Comparison of ENCODE assay signal across 7 cellular contexts in genomic region chr11:69297225-69297925, GRCh38. TPM values are rescaled to one million over a fixed set of nuclear protein-coding genes. Genes with fewer than 3 reads are reported as not detected.
DNase-seq lines count a peak whose midpoint lies in the region; ATAC-seq, FAIRE-seq and TF ChIP-seq lines count a peak whose summit lies in the region.

No MANE protein-coding gene starts in this region.

- TF ChIP-seq CTCF in endothelial cell of umbilical vein (IDR thresholded peaks at IDR 0.05; ENCODE audit: extremely low read depth in 1 of 2, insufficient read depth in 1 of 2, low read depth in 1 of 2, low read length in 2 of 2): no peak

- no peak overlapping the region for H2AFZ ChIP-seq in endothelial cell of umbilical vein (ENCODE audit: low read depth, low read length)

- BruUV-seq in endothelial cell of umbilical vein (replicated peaks; lab: Mats Ljungman, UMichigan): no TSS peak

- H3K9me1 ChIP-seq in endothelial cell of umbilical vein (replicated peaks; ENCODE audit: control insufficient read depth, extremely low read depth, insufficient read depth, low read length): no peaks in the 10 kb centered on the region

- H3K9me3 ChIP-seq in endothelial cell of umbilical vein (replicated peaks; ENCODE audit: control insufficient read depth, insufficient read depth, low read length): no peaks in the 10 kb centered on the region

- H3K27ac ChIP-seq in endothelial cell of umbilical vein (ENCODE audit: insufficient read depth, low read depth, low read length): peak overlapping the region; percentile 98

- peak; percentile 98 for FAIRE-seq in endothelial cell of umbilical vein (lab: Jason Lieb, UNC)

- no peaks in the 10 kb centered on the region for H3K36me3 ChIP-seq in endothelial cell of umbilical vein (ENCODE audit: control insufficient read depth in 2 of 2, extremely low read depth in 1 of 2, insufficient read depth in 2 of 2, low read length in 2 of 2)

- H3K79me2 ChIP-seq in endothelial cell of umbilical vein (ENCODE audit: control insufficient read depth, insufficient read depth, low read length): peaks cover 39% of the 10 kb centered on the region

- dilution Hi-C loops in endothelial cell of umbilical vein (cut with MboI; ENCODE audit: extremely low pct_ligation_motif_present, low sequenced_read_pairs): no loop called here

- CTCF ChIA-PET in endothelial cell of umbilical vein (lab: Charles Lee): interaction anchor here (1.0 to 4.7 kb wide), 9 partner anchors 15 to 346 kb away, joined by 3 to 25 read pairs (median 8); no protein-coding TSS in a partner anchor

- no peak for TF ChIP-seq POLR2A in endothelial cell of umbilical vein (IDR thresholded peaks at IDR 0.05; ENCODE audit: low read depth, low read length)

- peak; percentile 87 for DNase-seq in NK-92 treated with Interleukin-12 subunit alpha and Interleukin-12 subunit beta, amount 100 ng/mL, for 24 hours (lab: John Stamatoyannopoulos, UW)
- peak; percentile 58 to 62 for DNase-seq in activated CD8-positive, alpha-beta memory T cell treated with anti-CD3 and anti-CD28 coated beads for 4 hours (ENCODE audit: low read depth in 2 of 2)
- DNase-seq in endothelial cell of umbilical vein (ENCODE audit: low read depth, low spot score): peak; percentile 98
- DNase-seq in myocyte (ENCODE audit: low read depth): peak; percentile 99
- peak; percentile 55 to 64 for DNase-seq in stimulated activated CD8-positive, alpha-beta memory T cell treated with anti-CD3 and anti-CD28 coated beads, Interleukin-7, amount 100 ng/mL, for 1 hour (ENCODE audit: low read depth in 2 of 2)

- POLR2A ChIA-PET in endothelial cell of umbilical vein (lab: Charles Lee): interaction anchor here (1.7 to 1.8 kb wide), 2 partner anchors 14 to 24 kb away, joined by 6 read pairs; no protein-coding TSS in a partner anchor

- H3K4me2 ChIP-seq in endothelial cell of umbilical vein (ENCODE audit: insufficient read depth, low read length): peak overlapping the region; percentile 46

- H4K20me1 ChIP-seq in endothelial cell of umbilical vein (replicated peaks; ENCODE audit: control insufficient read depth, extremely low read depth, insufficient read depth, low read length): no peaks in the 10 kb centered on the region

- H3K9ac ChIP-seq in endothelial cell of umbilical vein (replicated peaks; ENCODE audit: extremely low read depth, insufficient read depth, low read length): peak overlapping the region; percentile 81

- H3K4me3 ChIP-seq in endothelial cell of umbilical vein (replicated peaks in 1 of 3; ENCODE audit: insufficient read depth in 1 of 3, low read depth in 1 of 3, low read length in 3 of 3): peak overlapping the region in 1 of 3 experiments; percentile 29

- ATAC-seq in GM18861 (IDR thresholded peaks at IDR 0.05; ENCODE audit: unreplicated experiment): peak; percentile 47
- peak; percentile 41 for ATAC-seq in HG03025 (IDR thresholded peaks at IDR 0.05; ENCODE audit: low FRiP score, unreplicated experiment)

- no peaks in the 10 kb centered on the region for H3K27me3 ChIP-seq in endothelial cell of umbilical vein (ENCODE audit: control insufficient read depth in 2 of 2, insufficient read depth in 2 of 2, low read length in 2 of 2)

- intact Hi-C loops in endothelial cell of umbilical vein (cut with micrococcal nuclease): loop anchor here (1.0 to 10.0 kb wide), 8 partner anchors 15 to 344 kb away; partner anchors contain the start of gene CCND1

- H3K4me1 ChIP-seq in endothelial cell of umbilical vein (ENCODE audit: control insufficient read depth, extremely low read depth, insufficient read depth, low read length): peaks cover 65% of the 10 kb centered on the region

TF ChIP-seq in endothelial cell of umbilical vein, 7 proteins besides CTCF, POLR2A, EP300 and RAD21:
- TF ChIP-seq, protein P1, sequence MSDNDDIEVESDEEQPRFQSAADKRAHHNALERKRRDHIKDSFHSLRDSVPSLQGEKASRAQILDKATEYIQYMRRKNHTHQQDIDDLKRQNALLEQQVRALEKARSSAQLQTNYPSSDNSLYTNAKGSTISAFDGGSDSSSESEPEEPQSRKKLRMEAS (IDR thresholded peaks at IDR 0.05; ENCODE audit: insufficient read depth, insufficient read length): no peak
- TF ChIP-seq EZH2 (IDR thresholded peaks at IDR 0.05; ENCODE audit: borderline replicate concordance, low read depth, low read length, severe bottlenecking) (no peak), POLR2AphosphoS5 (IDR thresholded peaks at IDR 0.05; ENCODE audit: insufficient read depth, low read depth, low read length) (peak; percentile 94), GATA2 (IDR thresholded peaks at IDR 0.05; ENCODE audit: insufficient read depth, insufficient read length, low read depth, low read length) (peak; percentile 88), FOS (IDR thresholded peaks at IDR 0.05; ENCODE audit: borderline replicate concordance, insufficient read depth, low read length) (peak; percentile 89), MYC (IDR thresholded peaks at IDR 0.05; ENCODE audit: low read depth, low read length) (no peak), JUN (IDR thresholded peaks at IDR 0.05; ENCODE audit: borderline replicate concordance, insufficient read depth, insufficient read length, low read depth) (peak; percentile 62)

RNA-seq across cellular contexts. Expression of gene MYEOV, which starts 3.4 kb away (rescaled TPM):
- total RNA-seq in endothelial cell of umbilical vein (7.0 and 14.4 TPM in 2 replicates), myocyte (not detected in 2 replicates)
- polyA plus RNA-seq in endothelial cell of umbilical vein: 3.8 TPM in 2 replicates
- 4.3 and 4.4 TPM in 2 replicates for polyA plus RNA-seq in endothelial cell of umbilical vein (2011; cell fraction: cytosol; rRNA removed)
- polyA plus RNA-seq in endothelial cell of umbilical vein (2011; cell fraction: nucleus; rRNA removed): 4.6 and 6.6 TPM in 2 replicates
- 8.0 and 18.4 TPM in 2 replicates for polyA plus RNA-seq in endothelial cell of umbilical vein (2012)
- polyA minus RNA-seq in endothelial cell of umbilical vein: 3.2 and 11.9 TPM in 2 replicates
- not detected for polyA minus RNA-seq in endothelial cell of umbilical vein (2011; cell fraction: cytosol; rRNA and poly(A)+ RNA removed)
- polyA minus RNA-seq in endothelial cell of umbilical vein (2011; cell fraction: nucleus; rRNA and poly(A)+ RNA removed): 3.0 and 4.4 TPM in 2 replicates
- polyA plus RNA-seq in myocyte (2012): 2.5 TPM
